Comparison of ENCODE assay signal across 8 cellular contexts in genomic region chr19:12881172-12881808, GRCh38. TPM values are rescaled to one million over a fixed set of nuclear protein-coding genes. Genes with fewer than 3 reads are reported as not detected.
DNase-seq lines count a peak whose midpoint lies in the region; ATAC-seq and TF ChIP-seq lines count a peak whose summit lies in the region.

A gene with protein sequence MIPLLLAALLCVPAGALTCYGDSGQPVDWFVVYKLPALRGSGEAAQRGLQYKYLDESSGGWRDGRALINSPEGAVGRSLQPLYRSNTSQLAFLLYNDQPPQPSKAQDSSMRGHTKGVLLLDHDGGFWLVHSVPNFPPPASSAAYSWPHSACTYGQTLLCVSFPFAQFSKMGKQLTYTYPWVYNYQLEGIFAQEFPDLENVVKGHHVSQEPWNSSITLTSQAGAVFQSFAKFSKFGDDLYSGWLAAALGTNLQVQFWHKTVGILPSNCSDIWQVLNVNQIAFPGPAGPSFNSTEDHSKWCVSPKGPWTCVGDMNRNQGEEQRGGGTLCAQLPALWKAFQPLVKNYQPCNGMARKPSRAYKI (minus strand): TSS chr19:12881449. CDS start chr19:12881375, 74 bp downstream.

- H3K27me3 Mint-ChIP-seq in activated naive CD8-positive, alpha-beta T cell treated with anti-CD3 and anti-CD28 coated beads, Interleukin-2, amount 50 U/mL, for 24 hours, result no peaks in the 10 kb centered on the region

- TF ChIP-seq CTCF in parathyroid adenoma (IDR thresholded peaks at IDR 0.05), result no peak
- no peak for TF ChIP-seq CTCF in tibial nerve (IDR thresholded peaks at IDR 0.05)

- peak; percentile 72 for ATAC-seq in HG02623 (IDR thresholded peaks at IDR 0.05; ENCODE audit: unreplicated experiment)
- peak; percentile 75 for ATAC-seq in activated naive CD8-positive, alpha-beta T cell treated with anti-CD3 and anti-CD28 coated beads, Interleukin-2, amount 50 U/mL, for 24 hours
- peak; percentile 97 for ATAC-seq in Right ventricle myocardium superior (ENCODE audit: poor library complexity)

- peaks cover 6% of the 10 kb centered on the region for H3K36me3 Mint-ChIP-seq in activated naive CD8-positive, alpha-beta T cell treated with anti-CD3 and anti-CD28 coated beads, Interleukin-2, amount 50 U/mL, for 24 hours (ENCODE audit: low read depth)

- 0 to 1% methylated on average over 21 to 38 of the region's 38 CpGs for WGBS in tibial nerve, 2 donors

- H3K27ac Mint-ChIP-seq in activated naive CD8-positive, alpha-beta T cell treated with anti-CD3 and anti-CD28 coated beads, Interleukin-2, amount 50 U/mL, for 24 hours, result peak within 1 kb of the TSS; percentile 79

- DNase-seq in NCI-H1105 treated with DMSO at 0.1 percent for 48 hours (lab: John Stamatoyannopoulos, UW), result peak; percentile 96
- peak; percentile 85 to 86 for DNase-seq in SW 1271 (lab: John Stamatoyannopoulos, UW)
- DNase-seq in activated naive CD8-positive, alpha-beta T cell treated with anti-CD3 and anti-CD28 coated beads, Interleukin-2, amount 50 U/mL, for 24 hours, result peak; percentile 95
- DNase-seq in Right ventricle myocardium superior, result peak; percentile 98
- DNase-seq in tibial nerve (ENCODE audit: low spot score in 2 of 2), result peak; percentile 95 to 96

- TF ChIP-seq POLR2A in tibial nerve (IDR thresholded peaks at IDR 0.05), result peak in 1 of 2 donors; percentile 75

- TF ChIP-seq EP300 in tibial nerve (IDR thresholded peaks at IDR 0.05), result peak; percentile 59 to 85

- peak within 1 kb of the TSS; percentile 85 for H3K4me3 Mint-ChIP-seq in activated naive CD8-positive, alpha-beta T cell treated with anti-CD3 and anti-CD28 coated beads, Interleukin-2, amount 50 U/mL, for 24 hours

- no peaks in the 10 kb centered on the region for H3K9me3 ChIP-seq in parathyroid adenoma (ENCODE audit: control insufficient read depth, low read length)
- peaks cover 0 to 15% (median 0%) of the 10 kb centered on the region in 4 donors for H3K9me3 ChIP-seq in tibial nerve

- no peaks in the 10 kb centered on the region for H3K4me1 ChIP-seq in parathyroid adenoma
- H3K4me1 ChIP-seq in tibial nerve, result peaks cover 0 to 29% (median 11%) of the 10 kb centered on the region in 4 donors

- H3K9me3 Mint-ChIP-seq in activated naive CD8-positive, alpha-beta T cell treated with anti-CD3 and anti-CD28 coated beads, Interleukin-2, amount 50 U/mL, for 24 hours, result peaks cover 6% of the 10 kb centered on the region

- peak within 1 kb of the TSS; percentile 72 for H3K27ac ChIP-seq in parathyroid adenoma
- peak within 1 kb of the TSS; percentile 78 to 92 (median 86) for H3K27ac ChIP-seq in tibial nerve

- H3K79me2 ChIP-seq in parathyroid adenoma, result no peaks in the 10 kb centered on the region

- H3K4me3 ChIP-seq in GM08714 (ENCODE audit: low read length) (peak within 1 kb of the TSS; percentile 81), parathyroid adenoma (ENCODE audit: low read depth, low read length) (peak within 1 kb of the TSS; percentile 82), tibial nerve (peak within 1 kb of the TSS; percentile 59 to 77 (median 62))

- peak within 1 kb of the TSS; percentile 89 for H2AFZ ChIP-seq in parathyroid adenoma

- intact Hi-C loops in Right ventricle myocardium superior (cut with DNase I), result no loop called here

- H3K4me1 Mint-ChIP-seq in activated naive CD8-positive, alpha-beta T cell treated with anti-CD3 and anti-CD28 coated beads, Interleukin-2, amount 50 U/mL, for 24 hours, result peaks cover 29% of the 10 kb centered on the region

- peak within 1 kb of the TSS; percentile 63 for H3K4me2 ChIP-seq in parathyroid adenoma (ENCODE audit: low read length)

- H3K27me3 ChIP-seq in parathyroid adenoma (ENCODE audit: control insufficient read depth, insufficient read depth, low read length) (no peaks in the 10 kb centered on the region), tibial nerve (peaks cover 0 to 29% of the 10 kb centered on the region in 2 donors)

- H3K36me3 ChIP-seq in parathyroid adenoma (ENCODE audit: control insufficient read depth, insufficient read depth, low read length) (no peaks in the 10 kb centered on the region), tibial nerve (peaks cover 0 to 28% (median 8%) of the 10 kb centered on the region in 3 donors)

- H3K9ac ChIP-seq in parathyroid adenoma, result no peak within 1 kb of the TSS

RNA-seq across cellular contexts. Expression of the gene that starts here (rescaled TPM):
- total RNA-seq in Right ventricle myocardium superior (16.9 TPM), tibial nerve (10 to 100 TPM; 38.1 to 59.0 (median 44.2) TPM)

Comparison
In these comparisons a context has a peak if more than half of its experiments do, and no peak if none do; other contexts are left out.
1. Peak in every context shown above with its lines: DNase-seq, ATAC-seq, H3K4me3 ChIP-seq and H3K27ac ChIP-seq.